Comparison of ENCODE assay signal across 8 cellular contexts in genomic region chr6:37051138-37052026, GRCh38. TPM values are rescaled to one million over a fixed set of nuclear protein-coding genes. Genes with fewer than 3 reads are reported as not detected.
DNase-seq lines count a peak whose midpoint lies in the region; ATAC-seq and TF ChIP-seq lines count a peak whose summit lies in the region.

No MANE protein-coding gene starts in this region.

- peak; percentile 82 for DNase-seq in COR-L47 (lab: John Stamatoyannopoulos, UW)
- peak; percentile 86 for DNase-seq in NCI-H69 (lab: John Stamatoyannopoulos, UW)
- DNase-seq in activated CD4-positive, alpha-beta T cell treated with anti-CD3 and anti-CD28 coated beads, Interleukin-2, amount 10 ng/mL, durations not matched to agents 24 days and 14 days = peak; percentile 96
- peak; percentile 77 for DNase-seq in choroid plexus epithelial cell (ENCODE audit: low read depth)
- peak; percentile 87 for DNase-seq in stimulated activated CD4-positive, alpha-beta T cell treated with anti-CD3 and anti-CD28 coated beads, Interleukin-4, amount 100 ng/mL, for 4 hours

- intact Hi-C loops in activated CD4-positive, alpha-beta T cell treated with anti-CD3 and anti-CD28 coated beads, Interleukin-2, amount 10 ng/mL, durations not matched to agents 24 days and 14 days (cut with micrococcal nuclease) = loop anchor here (1.0 to 2.0 kb wide), 5 partner anchors 29 to 159 kb away; no protein-coding TSS in a partner anchor

- H3K27me3 ChIP-seq in liver (ENCODE audit: control insufficient read depth in 4 of 4, insufficient read depth in 4 of 4, low read length in 3 of 4) = no peaks in the 10 kb centered on the region

- H3K4me3 ChIP-seq in choroid plexus epithelial cell (ENCODE audit: low read depth, low read length) (no peak overlapping the region), liver (ENCODE audit: low read depth in 1 of 3, low read length in 3 of 3) (no peak overlapping the region)

- H3K4me1 ChIP-seq in liver (ENCODE audit: control insufficient read depth in 4 of 4, insufficient read depth in 4 of 4, low read length in 3 of 4) = peaks cover 6 to 18% (median 13%) of the 10 kb centered on the region in 4 donors

- peak; percentile 98 to 100 for TF ChIP-seq RAD21 in liver (IDR thresholded peaks at IDR 0.05)

- no peaks in the 10 kb centered on the region for H3K9me3 ChIP-seq in liver (ENCODE audit: control insufficient read depth in 4 of 4, low read length in 3 of 4)

- H3K27ac ChIP-seq in liver (ENCODE audit: low read depth in 1 of 2, low read length in 2 of 2) = no peak overlapping the region

- no peaks in the 10 kb centered on the region for H3K36me3 ChIP-seq in liver (ENCODE audit: control insufficient read depth in 4 of 4, insufficient read depth in 3 of 4, low read depth in 1 of 4, low read length in 3 of 4)

- TF ChIP-seq CTCF in choroid plexus epithelial cell (conservative IDR thresholded peaks at IDR 0.05; ENCODE audit: low read depth, low read length) = peak; percentile 91
- peak; percentile 87 for TF ChIP-seq CTCF in liver (IDR thresholded peaks at IDR 0.05; ENCODE audit: low read depth, low read length, missing input control)

- WGBS in liver = 14% methylated on average over 25 of the region's 25 CpGs

- ATAC-seq in HG03135 (IDR thresholded peaks at IDR 0.05; ENCODE audit: unreplicated experiment) (peak; percentile 41), GM21528 (IDR thresholded peaks at IDR 0.05; ENCODE audit: low FRiP score, unreplicated experiment) (no peak)

- no peaks in the 10 kb centered on the region for H3K27me3 Mint-ChIP-seq in activated CD4-positive, alpha-beta T cell treated with anti-CD3 and anti-CD28 coated beads, Interleukin-2, amount 10 ng/mL, durations not matched to agents 24 days and 14 days

- no peak overlapping the region for H3K9ac ChIP-seq in liver (ENCODE audit: low read depth in 1 of 2, low read length in 2 of 2)

- H3K9me3 Mint-ChIP-seq in activated CD4-positive, alpha-beta T cell treated with anti-CD3 and anti-CD28 coated beads, Interleukin-2, amount 10 ng/mL, durations not matched to agents 24 days and 14 days = peaks cover 5% of the 10 kb centered on the region

- H3K4me3 Mint-ChIP-seq in activated CD4-positive, alpha-beta T cell treated with anti-CD3 and anti-CD28 coated beads, Interleukin-2, amount 10 ng/mL, durations not matched to agents 24 days and 14 days = peak overlapping the region; percentile 88

- H3K27ac Mint-ChIP-seq in activated CD4-positive, alpha-beta T cell treated with anti-CD3 and anti-CD28 coated beads, Interleukin-2, amount 10 ng/mL, durations not matched to agents 24 days and 14 days = peak overlapping the region; percentile 98

- peaks cover 2% of the 10 kb centered on the region for H3K36me3 Mint-ChIP-seq in activated CD4-positive, alpha-beta T cell treated with anti-CD3 and anti-CD28 coated beads, Interleukin-2, amount 10 ng/mL, durations not matched to agents 24 days and 14 days (ENCODE audit: low read depth)

- H3K4me1 Mint-ChIP-seq in activated CD4-positive, alpha-beta T cell treated with anti-CD3 and anti-CD28 coated beads, Interleukin-2, amount 10 ng/mL, durations not matched to agents 24 days and 14 days = peaks cover 57% of the 10 kb centered on the region

TF ChIP-seq in liver, 16 proteins besides CTCF, POLR2A, EP300 and RAD21:
- TF ChIP-seq TAF1 (conservative IDR thresholded peaks at IDR 0.05) (no peak), REST (IDR thresholded peaks at IDR 0.05) (no peak), GABPA (IDR thresholded peaks at IDR 0.05 in 1 of 2, conservative IDR thresholded peaks at IDR 0.05 in 1 of 2) (no peak), FOXA2 (IDR thresholded peaks at IDR 0.05) (no peak), SP1 (IDR thresholded peaks at IDR 0.05) (peak; percentile 42), RXRA (IDR thresholded peaks at IDR 0.05) (peak; percentile 31 to 79), HNF4A (conservative IDR thresholded peaks at IDR 0.05) (peak; percentile 46 to 68), NR2F2 (IDR thresholded peaks at IDR 0.05) (no peak), EGR1 (IDR thresholded peaks at IDR 0.05; ENCODE audit: low read depth in 2 of 2) (no peak)

RNA-seq across cellular contexts. Expression of gene FGD2, which starts 45.9 kb away (rescaled TPM):
- 0.57 and 0.58 TPM in 2 replicates for total RNA-seq in activated CD4-positive, alpha-beta T cell treated with anti-CD3 and anti-CD28 coated beads, Interleukin-2, amount 10 ng/mL, durations not matched to agents 24 days and 14 days
- total RNA-seq in liver = 10 to 100 TPM; 12.4 to 24.4 TPM
- 1 to 10 TPM; 4.6 to 5.8 TPM for polyA plus RNA-seq in liver
